Comparison of ENCODE assay signal across 13 cellular contexts in genomic region chr3:189307963-189308362, GRCh38.
A peak's percentile ranks its signal among the peaks of the same experiment; 100 is the strongest.
DNase-seq lines count a peak whose midpoint lies in the region; ATAC-seq and TF ChIP-seq lines count a peak whose summit lies in the region.
"Had no signal": no experiment of that assay in that cellular context is flagged by ENCODE, and none has a peak within 500 bp of the region (broad histone marks: within the 10 kb centered on the region; RNA-seq: fewer than 3 reads in every experiment).

No MANE protein-coding gene starts in this region.

- H3K4me3 ChIP-seq in CD8-positive, alpha-beta T cell (ENCODE audit: low read depth, low read length): no peak overlapping the region
- H3K4me3 ChIP-seq: dorsolateral prefrontal cortex, uterus had no signal

- H3K4me3 Mint-ChIP-seq in stimulated activated memory B cell treated with anti-CD40 and anti-IgM and Interleukin-4, amounts not matched to agents 10 μg/mL and 1 μg/mL and 100 μg/mL, for 72 hours: peak overlapping the region; percentile 64
- no peak overlapping the region for H3K4me3 Mint-ChIP-seq in CD8-positive, alpha-beta T cell
- H3K4me3 Mint-ChIP-seq: HFFc6 had no signal

- H3K27ac Mint-ChIP-seq in activated naive CD4-positive, alpha-beta T cell treated with anti-CD3 and anti-CD28 coated beads, Interleukin-2, amount 50 U/mL, for 72 hours: peak overlapping the region in 1 of 2 donors; percentile 98
- peak overlapping the region; percentile 89 for H3K27ac Mint-ChIP-seq in stimulated activated memory B cell treated with anti-CD40 and anti-IgM and Interleukin-4, amounts not matched to agents 10 μg/mL and 1 μg/mL and 100 μg/mL, for 72 hours
- no peak overlapping the region for H3K27ac Mint-ChIP-seq in CD8-positive, alpha-beta T cell
- H3K27ac Mint-ChIP-seq: HFFc6 had no signal

- POLR2A ChIA-PET in CD8-positive, alpha-beta T cell (lab: Charles Lee): interaction anchor here (1.2 to 1.7 kb wide), 2 partner anchors 13 to 48 kb away, joined by 4 to 7 read pairs; no protein-coding TSS in a partner anchor

- H3K4me1 Mint-ChIP-seq in stimulated activated memory B cell treated with anti-CD40 and anti-IgM and Interleukin-4, amounts not matched to agents 10 μg/mL and 1 μg/mL and 100 μg/mL, for 72 hours: peaks cover 12% of the 10 kb centered on the region
- H3K4me1 Mint-ChIP-seq in CD8-positive, alpha-beta T cell (ENCODE audit: low read depth): peaks cover 15% of the 10 kb centered on the region

- DNase-seq in activated naive CD4-positive, alpha-beta T cell treated with anti-CD3 and anti-CD28 coated beads, Interleukin-2, amount 50 U/mL, for 72 hours (ENCODE audit: low spot score in 2 of 2): no peak
- no peak for DNase-seq in activated naive CD4-positive, alpha-beta T cell treated with anti-CD3 and anti-CD28 coated beads, Interleukin-2, amount 50 U/mL, for 16 hours
- DNase-seq in CD8-positive, alpha-beta T cell: no peak
- no peak for DNase-seq in NCI-H187 (lab: John Stamatoyannopoulos, UW)
- DNase-seq in stimulated activated CD4-positive, alpha-beta T cell treated with anti-CD3 and anti-CD28 coated beads, Interleukin-4, amount 100 ng/mL, for 4 hours: no peak
- DNase-seq: DMS53, dorsolateral prefrontal cortex, foreskin melanocyte, HFFc6, uterus had no signal

- no peaks in the 10 kb centered on the region for H3K27me3 ChIP-seq in CD8-positive, alpha-beta T cell (ENCODE audit: insufficient read depth, low read length)
- H3K27me3 ChIP-seq: dorsolateral prefrontal cortex, uterus had no signal

- no peaks in the 10 kb centered on the region for H3K36me3 ChIP-seq in CD8-positive, alpha-beta T cell (ENCODE audit: insufficient read depth, low read length)
- H3K36me3 ChIP-seq: uterus had no signal

- intact Hi-C loops in CD8-positive, alpha-beta T cell (cut with DNase I, micrococcal nuclease): no loop called here

- H3K27ac ChIP-seq in CD8-positive, alpha-beta T cell (ENCODE audit: low read depth, low read length): no peak overlapping the region
- H3K27ac ChIP-seq: dorsolateral prefrontal cortex had no signal

- peaks cover 14% of the 10 kb centered on the region for H3K27me3 Mint-ChIP-seq in stimulated activated memory B cell treated with anti-CD40 and anti-IgM and Interleukin-4, amounts not matched to agents 10 μg/mL and 1 μg/mL and 100 μg/mL, for 72 hours
- no peaks in the 10 kb centered on the region for H3K27me3 Mint-ChIP-seq in CD8-positive, alpha-beta T cell (ENCODE audit: low read depth)

- H3K36me3 Mint-ChIP-seq in activated naive CD4-positive, alpha-beta T cell treated with anti-CD3 and anti-CD28 coated beads, Interleukin-2, amount 50 U/mL, for 72 hours: peaks cover 5 to 29% of the 10 kb centered on the region in 2 donors
- no peaks in the 10 kb centered on the region for H3K36me3 Mint-ChIP-seq in stimulated activated memory B cell treated with anti-CD40 and anti-IgM and Interleukin-4, amounts not matched to agents 10 μg/mL and 1 μg/mL and 100 μg/mL, for 72 hours
- H3K36me3 Mint-ChIP-seq in CD8-positive, alpha-beta T cell: no peaks in the 10 kb centered on the region

- CTCF ChIA-PET in CD8-positive, alpha-beta T cell (lab: Charles Lee): interaction anchor here (1.0 to 1.5 kb wide), 2 partner anchors 9 to 10 kb away, joined by 3 read pairs; no protein-coding TSS in a partner anchor

- H3K9me3 Mint-ChIP-seq in activated naive CD4-positive, alpha-beta T cell treated with anti-CD3 and anti-CD28 coated beads, Interleukin-2, amount 50 U/mL, for 72 hours: no peaks in the 10 kb centered on the region
- no peaks in the 10 kb centered on the region for H3K9me3 Mint-ChIP-seq in stimulated activated memory B cell treated with anti-CD40 and anti-IgM and Interleukin-4, amounts not matched to agents 10 μg/mL and 1 μg/mL and 100 μg/mL, for 72 hours
- no peaks in the 10 kb centered on the region for H3K9me3 Mint-ChIP-seq in CD8-positive, alpha-beta T cell
- H3K9me3 Mint-ChIP-seq: HFFc6 had no signal

- H3K4me1 ChIP-seq in CD8-positive, alpha-beta T cell (ENCODE audit: insufficient read depth, low read length): no peaks in the 10 kb centered on the region
- H3K4me1 ChIP-seq: uterus had no signal

- TF ChIP-seq CTCF in CD8-positive, alpha-beta T cell (IDR thresholded peaks at IDR 0.05): no peak

- ATAC-seq in activated naive CD4-positive, alpha-beta T cell treated with anti-CD3 and anti-CD28 coated beads, Interleukin-2, amount 50 U/mL, for 72 hours: peak; percentile 29 to 73
- ATAC-seq in GM21717 (IDR thresholded peaks at IDR 0.05; ENCODE audit: unreplicated experiment): peak; percentile 50
- ATAC-seq in HG03520 (IDR thresholded peaks at IDR 0.05; ENCODE audit: unreplicated experiment): peak; percentile 42
- ATAC-seq in stimulated activated memory B cell treated with anti-CD40 and anti-IgM and Interleukin-4, amounts not matched to agents 10 μg/mL and 1 μg/mL and 100 μg/mL, for 72 hours: peak; percentile 87
- no peak for ATAC-seq in CD8-positive, alpha-beta T cell

- H3K9me3 ChIP-seq in CD8-positive, alpha-beta T cell (ENCODE audit: low read length): no peaks in the 10 kb centered on the region
- H3K9me3 ChIP-seq: uterus had no signal
